In genomic region chr9:127517620-127518019, GRCh38 we compare ENCODE assay signal across 18 cellular contexts.
A peak's percentile ranks its signal among the peaks of the same experiment; 100 is the strongest.
DNase-seq lines count a peak whose midpoint lies in the region; ATAC-seq, FAIRE-seq and TF ChIP-seq lines count a peak whose summit lies in the region.
"Had no signal": no experiment of that assay in that cellular context is flagged by ENCODE, and none has a peak within 500 bp of the region (broad histone marks: within the 10 kb centered on the region; RNA-seq: fewer than 3 reads in every experiment).

No MANE protein-coding gene starts in this region.

- H3K4me1 ChIP-seq in RWPE2 (ENCODE audit: insufficient read depth, poor library complexity, severe bottlenecking) (peaks cover 34% of the 10 kb centered on the region), H1 (replicated peaks in 1 of 4; ENCODE audit: control insufficient read depth in 3 of 4, insufficient read depth in 4 of 4, low read length in 3 of 4) (peaks cover 2 to 7% (median 5%) of the 10 kb centered on the region in 4 experiments; a peak in 5 of 7 replicates), vagina (peaks cover 48% of the 10 kb centered on the region)

- no peak overlapping the region for H3K23ac ChIP-seq in H1 (ENCODE audit: insufficient read length)

- H3K79me2 ChIP-seq in H1 (ENCODE audit: control insufficient read depth in 1 of 2, insufficient read depth in 2 of 2, low read length in 2 of 2), result no peaks in the 10 kb centered on the region

- no peak overlapping the region for H2BK12ac ChIP-seq in H1 (ENCODE audit: low read depth, low read length)

- H3K4ac ChIP-seq in H1 (replicated peaks; ENCODE audit: insufficient read length, low read depth, low read length), result no peak overlapping the region

- ATAC-seq in RWPE2 (ENCODE audit: low read depth) (no peak), GM21576 (IDR thresholded peaks at IDR 0.05; ENCODE audit: unreplicated experiment) (no peak)
- ATAC-seq: HepG2 had no signal

- FAIRE-seq in H1 (lab: Jason Lieb, UNC) (no peak), frontal cortex (lab: Jason Lieb, UNC) (no peak)
- FAIRE-seq: H54, HepG2 had no signal

- intact Hi-C loops in vagina (cut with DNase I), result no loop called here

- no peaks in the 10 kb centered on the region for H4K20me1 ChIP-seq in H1 (replicated peaks in 1 of 2; ENCODE audit: control insufficient read depth in 1 of 2, insufficient read depth in 2 of 2, low read length in 2 of 2)
- H4K20me1 ChIP-seq: BLaER1 had no signal

- DNase-seq in RWPE2 (ENCODE audit: low spot score) (peak; percentile 47), H1 (ENCODE audit: low read depth in 1 of 2, low spot score in 2 of 2) (no peak), osteocyte (ENCODE audit: extremely low spot score, unreplicated experiment) (no peak), vagina (ENCODE audit: extremely low spot score in 2 of 2) (no peak), frontal cortex (ENCODE audit: low spot score in 2 of 2) (no peak), cerebellar nuclear complex (lab: John Stamatoyannopoulos, UW) (no peak)
- DNase-seq: DMS 273 treated with DMSO at 0.1 percent for 48 hours, Karpas-422, NCI-H1417 treated with DMSO at 0.1 percent for 48 hours, NCI-H2029, NCI-H2171 treated with DMSO at 0.1 percent for 48 hours, NCI-H82, Peyer's patch, SIG-M5 had no signal

- no peak overlapping the region for H3K14ac ChIP-seq in H1 (ENCODE audit: insufficient read length)

- H3K9me3 Mint-ChIP-seq in osteocyte (ENCODE audit: unreplicated experiment), result no peaks in the 10 kb centered on the region

- no peak for TF ChIP-seq POLR2A in H1 (IDR thresholded peaks at IDR 0.05; ENCODE audit: control extremely low read depth in 1 of 2, low read depth in 2 of 2, low read length in 2 of 2)
- TF ChIP-seq POLR2A in vagina (IDR thresholded peaks at IDR 0.05), result no peak

- TF ChIP-seq EP300 in H1 (IDR thresholded peaks at IDR 0.05; ENCODE audit: borderline replicate concordance in 1 of 2, low read depth in 2 of 2, low read length in 2 of 2), result no peak

- peaks cover 46% of the 10 kb centered on the region for H3K4me1 Mint-ChIP-seq in osteocyte (ENCODE audit: unreplicated experiment)

- H3K27ac Mint-ChIP-seq in osteocyte (ENCODE audit: unreplicated experiment), result peak overlapping the region; percentile 99

- H3K27me3 Mint-ChIP-seq in osteocyte (ENCODE audit: unreplicated experiment), result no peaks in the 10 kb centered on the region

- H3K4me3 ChIP-seq in RWPE2 (ENCODE audit: severe bottlenecking) (no peak overlapping the region), H1 (ENCODE audit: extremely low read depth in 1 of 4, insufficient read depth in 2 of 4, low read depth in 3 of 4, low read length in 4 of 4) (no peak overlapping the region), vagina (no peak overlapping the region)
- H3K4me3 ChIP-seq: BLaER1, Peyer's patch had no signal

- H3K27me3 ChIP-seq in RWPE2 (ENCODE audit: insufficient read depth, poor library complexity, severe bottlenecking), result no peaks in the 10 kb centered on the region
- H3K27me3 ChIP-seq in H1 (replicated peaks in 1 of 4; ENCODE audit: control insufficient read depth in 3 of 4, extremely low read depth in 1 of 4, insufficient read depth in 3 of 4, low read length in 3 of 4), result no peaks in the 10 kb centered on the region
- no peaks in the 10 kb centered on the region for H3K27me3 ChIP-seq in vagina
- H3K27me3 ChIP-seq: BLaER1, Peyer's patch had no signal

- H3K9ac ChIP-seq in H1 (replicated peaks in 1 of 4; ENCODE audit: extremely low read depth in 1 of 4, low read depth in 3 of 4, low read length in 3 of 4), result no peak overlapping the region
- H3K9ac ChIP-seq: BLaER1 had no signal

- H3K18ac ChIP-seq in H1 (ENCODE audit: extremely low read depth, low read length), result no peak overlapping the region

- H3K56ac ChIP-seq in H1 (replicated peaks; ENCODE audit: insufficient read length, low read depth, low read length), result no peak overlapping the region

- H3K27ac ChIP-seq in RWPE2 (ENCODE audit: poor library complexity, severe bottlenecking), result peak overlapping the region; percentile 98
- H3K27ac ChIP-seq in H1 (ENCODE audit: low read depth, low read length), result no peak overlapping the region
- H3K27ac ChIP-seq in vagina, result peak overlapping the region; percentile 78

- H4K5ac ChIP-seq in H1 (ENCODE audit: insufficient read length, low read depth, low read length), result no peak overlapping the region

- H2BK20ac ChIP-seq in H1 (ENCODE audit: low read length), result no peak overlapping the region

- no peak overlapping the region for H3K4me3 Mint-ChIP-seq in osteocyte (ENCODE audit: unreplicated experiment)

- H2AK5ac ChIP-seq in H1 (ENCODE audit: low read depth, low read length), result 0 out of 2 replicates have a peak overlapping the region, but pooled peaks have one; percentile 39

- H3K36me3 ChIP-seq in RWPE2 (ENCODE audit: low read depth), result peaks cover 90% of the 10 kb centered on the region
- peaks cover 0 to 16% (median 8%) of the 10 kb centered on the region in 4 experiments; a peak in 5 of 8 replicates for H3K36me3 ChIP-seq in H1 (ENCODE audit: control insufficient read depth in 2 of 4, insufficient read depth in 4 of 4, low read length in 3 of 4)
- H3K36me3 ChIP-seq in vagina, result peaks cover 0 to 54% of the 10 kb centered on the region in 2 donors

- H2BK5ac ChIP-seq in H1 (ENCODE audit: low read depth, low read length), result no peak overlapping the region

- H2BK120ac ChIP-seq in H1 (replicated peaks; ENCODE audit: low read depth, low read length), result no peak overlapping the region

- no peaks in the 10 kb centered on the region for H3K79me1 ChIP-seq in H1 (ENCODE audit: low read depth, low read length)

- no peaks in the 10 kb centered on the region for H3K23me2 ChIP-seq in H1 (ENCODE audit: low read depth, low read length)

- peaks cover 34% of the 10 kb centered on the region for H3K36me3 Mint-ChIP-seq in osteocyte (ENCODE audit: unreplicated experiment)

- no peak overlapping the region for H4K8ac ChIP-seq in H1 (ENCODE audit: extremely low read depth, insufficient read depth, low read length)

- no peaks in the 10 kb centered on the region for H3K9me3 ChIP-seq in RWPE2 (ENCODE audit: severe bottlenecking)
- peaks cover 2 to 9% of the 10 kb centered on the region in 2 experiments; a peak in 3 of 4 replicates for H3K9me3 ChIP-seq in H1 (ENCODE audit: insufficient read depth in 2 of 2, low read depth in 1 of 2, low read length in 1 of 2)
- no peaks in the 10 kb centered on the region for H3K9me3 ChIP-seq in vagina
- H3K9me3 ChIP-seq: Peyer's patch had no signal

- no peak overlapping the region for H3K4me2 ChIP-seq in H1 (ENCODE audit: insufficient read depth in 1 of 2, low read depth in 2 of 2, low read length in 2 of 2)

- no peak for TF ChIP-seq CTCF in RWPE2 (IDR thresholded peaks at IDR 0.05; ENCODE audit: poor library complexity, severe bottlenecking)
- no peak for TF ChIP-seq CTCF in H1 (IDR thresholded peaks at IDR 0.05; ENCODE audit: control extremely low read depth in 1 of 3, insufficient read depth in 1 of 3, low read depth in 1 of 3, low read length in 3 of 3)
- no peak for TF ChIP-seq CTCF in osteocyte (IDR thresholded peaks at IDR 0.05)
- no peak for TF ChIP-seq CTCF in vagina (IDR thresholded peaks at IDR 0.05)

- 95% methylated on average over 7 of the region's 11 CpGs; no CpG with 5 or more reads in 1 of the 2 experiments for WGBS in H1 (ENCODE audit: extremely low coverage in 1 of 2, insufficient coverage in 1 of 2, insufficient read length in 1 of 2, insufficient replicate concordance in 2 of 2, low coverage in 1 of 2, low lambda C conversion rate in 2 of 2, missing lambda C conversion rate in 1 of 2), 2 experiments

- no peak overlapping the region for H2AFZ ChIP-seq in H1 (ENCODE audit: low read length)

- H2BK15ac ChIP-seq in H1 (ENCODE audit: low read length), result no peak overlapping the region

- POLR2A ChIA-PET in H1 (lab: Charles Lee; ENCODE audit: partially characterized antibody), result interaction anchor here (0.6 kb wide), 2 partner anchors 10 to 98 kb away, joined by 3 read pairs; no protein-coding TSS in a partner anchor

- TF ChIP-seq RAD21 in H1 (IDR thresholded peaks at IDR 0.05 in 1 of 2, conservative IDR thresholded peaks at IDR 0.05 in 1 of 2; ENCODE audit: low read depth in 2 of 2, low read length in 2 of 2), result no peak

- CTCF ChIA-PET in H1 (lab: Charles Lee; ENCODE audit: partially characterized antibody), result interaction anchor here (1.0 to 6.2 kb wide), 9 partner anchors 9 to 68 kb away, joined by 4 to 32 read pairs (median 15); no protein-coding TSS in a partner anchor

- H4K91ac ChIP-seq in H1 (replicated peaks; ENCODE audit: insufficient read length, low read length), result no peak overlapping the region

TF ChIP-seq in H1, 55 proteins besides CTCF, POLR2A, EP300 and RAD21:
- no peak for TF ChIP-seq RBBP5 (IDR thresholded peaks at IDR 0.05; ENCODE audit: borderline replicate concordance, low read depth, low read length)
- TF ChIP-seq TEAD4 (IDR thresholded peaks at IDR 0.05; ENCODE audit: low read depth, low read length), result no peak
- no peak for TF ChIP-seq RXRA (IDR thresholded peaks at IDR 0.05; ENCODE audit: insufficient read depth, low read depth, low read length)
- TF ChIP-seq TBP (IDR thresholded peaks at IDR 0.05; ENCODE audit: low read depth, low read length), result no peak
- TF ChIP-seq, protein P1, sequence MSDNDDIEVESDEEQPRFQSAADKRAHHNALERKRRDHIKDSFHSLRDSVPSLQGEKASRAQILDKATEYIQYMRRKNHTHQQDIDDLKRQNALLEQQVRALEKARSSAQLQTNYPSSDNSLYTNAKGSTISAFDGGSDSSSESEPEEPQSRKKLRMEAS (IDR thresholded peaks at IDR 0.05), result no peak
- no peak for TF ChIP-seq KDM4A (IDR thresholded peaks at IDR 0.05; ENCODE audit: low read depth, low read length, severe bottlenecking)
- no peak for TF ChIP-seq CREB1 (IDR thresholded peaks at IDR 0.05)
- no peak for TF ChIP-seq NANOG (IDR thresholded peaks at IDR 0.05; ENCODE audit: insufficient read depth, low read depth, low read length, poor library complexity, severe bottlenecking)
